20 cellular contexts compared by ENCODE assay signal in the genomic region with DNA sequence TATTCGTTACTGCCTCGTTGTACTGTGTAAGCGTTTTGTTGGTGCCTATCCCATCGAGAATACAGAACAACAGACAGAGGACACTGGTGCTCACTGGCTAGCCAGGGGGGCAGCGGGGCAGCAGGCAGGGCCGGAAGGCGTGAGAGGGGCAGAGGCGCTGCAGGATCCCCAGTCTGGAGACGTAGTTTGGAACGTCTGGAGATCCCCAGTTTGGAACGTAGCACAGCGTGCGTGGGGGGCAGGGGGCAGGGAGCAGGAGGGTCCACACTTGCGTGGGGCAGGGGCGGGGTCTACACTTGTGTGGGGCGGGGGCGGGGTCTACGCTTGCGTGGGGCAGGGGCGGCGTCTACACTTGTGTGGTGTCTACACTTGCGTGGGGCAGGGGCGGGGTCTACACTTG.
DNase-seq lines count a peak whose midpoint lies in the region; ATAC-seq and TF ChIP-seq lines count a peak whose summit lies in the region.
"Had no signal": no experiment of that assay in that cellular context is flagged by ENCODE, and none has a peak within 500 bp of the region (broad histone marks: within the 10 kb centered on the region; RNA-seq: fewer than 3 reads in every experiment).

No MANE protein-coding gene starts in this region.

- peak overlapping the region; percentile 29 for H3K23ac ChIP-seq in neuronal stem cell (ENCODE audit: low read depth, low read length, poor library complexity)

- no peak for ATAC-seq in natural killer cell treated with Interleukin-12 subunit alpha and Interleukin-12 subunit beta and Interleukin-15 and Interleukin-18, amount 100 ng/mL, for 72 hours
- no peak for ATAC-seq in natural killer cell
- ATAC-seq: GM23338 had no signal

- no peaks in the 10 kb centered on the region for H3K4me1 ChIP-seq in endodermal cell (ENCODE audit: control insufficient read depth, insufficient read depth, low read length)
- peaks cover 28 to 31% of the 10 kb centered on the region in 2 donors for H3K4me1 ChIP-seq in neuronal stem cell (ENCODE audit: control insufficient read depth in 2 of 2, insufficient read depth in 1 of 2, low read depth in 1 of 2, low read length in 2 of 2)
- H3K4me1 ChIP-seq in tibial artery: peaks cover 0 to 4% (median 0%) of the 10 kb centered on the region in 4 donors

- peak overlapping the region; percentile 12 for H2AK5ac ChIP-seq in neuronal stem cell (ENCODE audit: low read depth, low read length)

- H2BK15ac ChIP-seq in neuronal stem cell (ENCODE audit: low read length): peak overlapping the region; percentile 4

- H2BK5ac ChIP-seq in neuronal stem cell (ENCODE audit: low read length): no peak overlapping the region

- H3K9me3 ChIP-seq in endodermal cell (ENCODE audit: control insufficient read depth, low read length) (no peaks in the 10 kb centered on the region), neuronal stem cell (replicated peaks in 1 of 2; ENCODE audit: control insufficient read depth in 2 of 2, insufficient read depth in 1 of 2, low read depth in 1 of 2, low read length in 2 of 2) (no peaks in the 10 kb centered on the region), tibial artery (no peaks in the 10 kb centered on the region)
- H3K9me3 ChIP-seq: BLaER1, HAP-1 had no signal

- no peak overlapping the region for H3K14ac ChIP-seq in neuronal stem cell (ENCODE audit: low read length)

- H3K4me1 Mint-ChIP-seq in natural killer cell treated with Interleukin-12 subunit alpha and Interleukin-12 subunit beta and Interleukin-15 and Interleukin-18, amount 100 ng/mL, for 72 hours (ENCODE audit: low read depth in 2 of 2): peaks cover 0 to 7% of the 10 kb centered on the region in 2 donors
- H3K4me1 Mint-ChIP-seq in natural killer cell (no peaks in the 10 kb centered on the region), endodermal cell (peaks cover 16% of the 10 kb centered on the region)
- H3K4me1 Mint-ChIP-seq: B cell; CD4-positive, CD25-positive, alpha-beta regulatory T cell; CD8-positive, alpha-beta memory T cell had no signal

- H3K27ac Mint-ChIP-seq in natural killer cell treated with Interleukin-12 subunit alpha and Interleukin-12 subunit beta and Interleukin-15 and Interleukin-18, amount 100 ng/mL, for 72 hours: no peak overlapping the region
- H3K27ac Mint-ChIP-seq in natural killer cell (no peak overlapping the region), endodermal cell (no peak overlapping the region)
- H3K27ac Mint-ChIP-seq: B cell; CD4-positive, CD25-positive, alpha-beta regulatory T cell; CD8-positive, alpha-beta memory T cell; GM23338; HFFc6 had no signal

- no peak for TF ChIP-seq CTCF in natural killer cell (IDR thresholded peaks at IDR 0.05)
- no peak for TF ChIP-seq CTCF in endodermal cell (conservative IDR thresholded peaks at IDR 0.05)
- no peak for TF ChIP-seq CTCF in tibial artery (IDR thresholded peaks at IDR 0.05)
- TF ChIP-seq CTCF in lower leg skin (IDR thresholded peaks at IDR 0.05): no peak

- peak overlapping the region; percentile 36 for H3K18ac ChIP-seq in neuronal stem cell (ENCODE audit: low read length)

- H3K9me3 Mint-ChIP-seq in natural killer cell treated with Interleukin-12 subunit alpha and Interleukin-12 subunit beta and Interleukin-15 and Interleukin-18, amount 100 ng/mL, for 72 hours: no peaks in the 10 kb centered on the region
- H3K9me3 Mint-ChIP-seq in natural killer cell (no peaks in the 10 kb centered on the region), endodermal cell (no peaks in the 10 kb centered on the region)

- DNase-seq in natural killer cell treated with Interleukin-12 subunit alpha and Interleukin-12 subunit beta and Interleukin-15 and Interleukin-18, amount 100 ng/mL, for 72 hours (ENCODE audit: low spot score): peak; percentile 23
- no peak for DNase-seq in natural killer cell
- DNase-seq in endodermal cell: peak; percentile 31
- no peak for DNase-seq in neuronal stem cell (ENCODE audit: low spot score)
- peak; percentile 4 to 29 for DNase-seq in tibial artery
- no peak for DNase-seq in DMS79 (lab: John Stamatoyannopoulos, UW)
- no peak for DNase-seq in NCI-H226
- DNase-seq in lower leg skin (ENCODE audit: low spot score in 2 of 2): no peak
- DNase-seq: CD4-positive, CD25-positive, alpha-beta regulatory T cell; CD8-positive, alpha-beta memory T cell; DMS 273 treated with DMSO at 0.1 percent for 48 hours; DMS79 treated with DMSO at 0.1 percent for 48 hours; GF-D8; HFFc6 had no signal

- H2AFZ ChIP-seq in neuronal stem cell (ENCODE audit: low read length): no peak overlapping the region
- H2AFZ ChIP-seq: GM23338 had no signal

- H3K79me1 ChIP-seq in neuronal stem cell (ENCODE audit: low read depth, low read length): no peaks in the 10 kb centered on the region

- H4K91ac ChIP-seq in neuronal stem cell (ENCODE audit: low read depth, low read length, poor library complexity): no peak overlapping the region

- no peaks in the 10 kb centered on the region for H3K36me3 Mint-ChIP-seq in natural killer cell treated with Interleukin-12 subunit alpha and Interleukin-12 subunit beta and Interleukin-15 and Interleukin-18, amount 100 ng/mL, for 72 hours
- H3K36me3 Mint-ChIP-seq in natural killer cell: no peaks in the 10 kb centered on the region
- no peaks in the 10 kb centered on the region for H3K36me3 Mint-ChIP-seq in endodermal cell (ENCODE audit: low read depth)
- H3K36me3 Mint-ChIP-seq: CD4-positive, CD25-positive, alpha-beta regulatory T cell; CD8-positive, alpha-beta memory T cell had no signal

- no peak overlapping the region for H3K9ac ChIP-seq in endodermal cell (ENCODE audit: extremely low read depth, low read length, poor library complexity, severe bottlenecking)
- no peak overlapping the region for H3K9ac ChIP-seq in neuronal stem cell (ENCODE audit: low read depth, low read length, poor library complexity)
- H3K9ac ChIP-seq: BLaER1 had no signal

- no peak overlapping the region for H3K4me2 ChIP-seq in neuronal stem cell (ENCODE audit: insufficient read depth, low read length, poor library complexity, severe bottlenecking)
- H3K4me2 ChIP-seq: GM23338 had no signal

- H3K27me3 Mint-ChIP-seq in natural killer cell treated with Interleukin-12 subunit alpha and Interleukin-12 subunit beta and Interleukin-15 and Interleukin-18, amount 100 ng/mL, for 72 hours: peaks cover 7% of the 10 kb centered on the region in 2 donors
- H3K27me3 Mint-ChIP-seq in natural killer cell (ENCODE audit: low read depth in 2 of 2) (no peaks in the 10 kb centered on the region), endodermal cell (ENCODE audit: insufficient read depth) (peaks cover 27% of the 10 kb centered on the region)
- H3K27me3 Mint-ChIP-seq: B cell; CD4-positive, CD25-positive, alpha-beta regulatory T cell had no signal

- no peak overlapping the region for H2BK12ac ChIP-seq in neuronal stem cell (ENCODE audit: low read length)

- H3K36me3 ChIP-seq in endodermal cell (ENCODE audit: control insufficient read depth, insufficient read depth, low read length) (no peaks in the 10 kb centered on the region), neuronal stem cell (replicated peaks in 1 of 2; ENCODE audit: control insufficient read depth in 2 of 2, insufficient read depth in 2 of 2, low read length in 2 of 2) (no peaks in the 10 kb centered on the region), tibial artery (no peaks in the 10 kb centered on the region)
- H3K36me3 ChIP-seq: BLaER1, HAP-1 had no signal

- no peak overlapping the region for H2BK120ac ChIP-seq in neuronal stem cell (ENCODE audit: low read depth, low read length)

- H3K27me3 ChIP-seq in endodermal cell (ENCODE audit: control insufficient read depth, insufficient read depth, low read length, poor library complexity, severe bottlenecking) (no peaks in the 10 kb centered on the region), neuronal stem cell (ENCODE audit: control insufficient read depth in 3 of 3, insufficient read depth in 3 of 3, low read depth in 1 of 3, low read length in 3 of 3) (peaks cover 0 to 3% (median 0%) of the 10 kb centered on the region in 3 experiments), tibial artery (no peaks in the 10 kb centered on the region)
- H3K27me3 ChIP-seq: BLaER1 had no signal

- H3K4me3 Mint-ChIP-seq in natural killer cell treated with Interleukin-12 subunit alpha and Interleukin-12 subunit beta and Interleukin-15 and Interleukin-18, amount 100 ng/mL, for 72 hours: no peak overlapping the region
- no peak overlapping the region for H3K4me3 Mint-ChIP-seq in natural killer cell
- no peak overlapping the region for H3K4me3 Mint-ChIP-seq in endodermal cell
- H3K4me3 Mint-ChIP-seq: B cell; CD4-positive, CD25-positive, alpha-beta regulatory T cell; CD8-positive, alpha-beta memory T cell; GM23338; HFFc6 had no signal

- H4K8ac ChIP-seq in neuronal stem cell (ENCODE audit: low read depth, low read length): no peak overlapping the region

- H3K4me3 ChIP-seq in endodermal cell (ENCODE audit: low read length) (no peak overlapping the region), neuronal stem cell (ENCODE audit: low read length in 2 of 2) (no peak overlapping the region), tibial artery (no peak overlapping the region), lower leg skin (ENCODE audit: low read depth, poor library complexity, severe bottlenecking) (no peak overlapping the region)
- H3K4me3 ChIP-seq: BLaER1, GM23338, HAP-1 had no signal

- no peak overlapping the region for H3K4ac ChIP-seq in neuronal stem cell (ENCODE audit: low read length)

- 93 to 95% methylated on average over 11 to 23 of the region's 23 CpGs for WGBS in endodermal cell (ENCODE audit: insufficient coverage in 1 of 2, insufficient read length in 1 of 2), 2 experiments
- no CpG with 5 or more reads among the region's 23 CpGs for WGBS in neuronal stem cell (ENCODE audit: extremely low coverage in 2 of 2, insufficient read length in 2 of 2, insufficient replicate concordance in 1 of 2), 2 donors
- 91 to 92% methylated on average over 18 to 23 of the region's 23 CpGs for WGBS in lower leg skin, 2 donors

- no peak overlapping the region for H3K27ac ChIP-seq in endodermal cell (ENCODE audit: low read depth, low read length)
- H3K27ac ChIP-seq in neuronal stem cell (replicated peaks; ENCODE audit: low read length): no peak overlapping the region
- H3K27ac ChIP-seq in tibial artery: no peak overlapping the region
- H3K27ac ChIP-seq: 22Rv1, BLaER1, C4-2B had no signal

- TF ChIP-seq POLR2A in lower leg skin (IDR thresholded peaks at IDR 0.05): no peak

- intact Hi-C loops in natural killer cell (cut with micrococcal nuclease): no loop called here
- intact Hi-C loops in tibial artery (cut with DNase I; ENCODE audit: low total_unique reads): no loop called here
- intact Hi-C loops in lower leg skin (cut with DNase I; ENCODE audit: low total_unique reads): no loop called here

Comparison
In these comparisons a context has a peak if more than half of its experiments do, and no peak if none do; other contexts are left out.
1. DNase-seq: peak in natural killer cell treated with Interleukin-12 subunit alpha and Interleukin-12 subunit beta and Interleukin-15 and Interleukin-18, amount 100 ng/mL, for 72 hours (single experiment), endodermal cell (single experiment) and tibial artery (2 of 2); none in natural killer cell (single experiment), neuronal stem cell (single experiment), DMS79 (single experiment), NCI-H226 (single experiment) and lower leg skin (0 of 2).